27 cellular contexts compared by ENCODE assay signal in the genomic region with DNA sequence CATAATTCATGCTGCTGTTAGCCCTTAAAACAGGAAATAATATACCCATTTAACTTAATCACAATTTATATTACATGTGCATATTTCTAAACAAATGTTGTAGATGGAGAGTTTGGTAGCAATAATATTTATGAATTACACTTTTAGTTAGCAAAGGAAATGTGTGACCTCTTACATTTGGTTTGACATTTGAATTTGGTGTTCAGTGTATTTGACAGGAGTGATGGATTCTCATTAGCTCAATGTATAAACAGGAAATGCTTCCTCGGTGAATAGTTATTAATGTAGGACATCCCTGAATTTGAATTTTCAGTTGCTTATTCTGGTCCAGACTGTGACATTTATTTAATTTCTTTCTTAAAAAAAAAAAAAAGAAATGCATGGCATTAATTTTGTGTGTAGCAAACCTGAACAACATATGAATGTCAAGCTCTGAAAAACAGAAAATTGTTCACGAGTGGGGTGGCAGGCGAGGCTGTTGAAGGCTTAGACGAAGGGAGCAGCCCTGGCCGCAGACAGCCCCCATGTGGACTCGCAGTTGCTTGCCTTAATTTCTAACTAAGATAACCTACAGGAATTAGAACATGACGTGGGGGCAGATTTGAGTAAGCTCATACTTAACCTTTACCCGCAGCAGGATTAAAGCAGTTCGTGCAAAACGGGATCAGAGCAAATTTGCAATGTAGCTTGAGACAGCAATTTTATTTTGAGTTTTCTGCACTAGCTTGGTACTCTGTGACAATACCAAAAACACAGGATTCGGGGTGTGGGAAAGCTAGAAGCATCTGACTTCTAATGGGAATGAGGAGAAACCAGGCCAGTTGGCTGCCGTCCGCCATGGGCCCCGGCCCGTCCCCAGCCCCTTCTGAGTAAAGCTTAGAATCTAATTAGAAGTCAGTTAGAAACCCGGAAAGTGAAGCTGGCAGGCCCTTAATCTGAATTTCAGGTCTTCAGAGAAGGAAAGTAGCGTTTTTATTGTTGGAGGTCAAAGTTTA.
A peak's percentile ranks its signal among the peaks of the same experiment; 100 is the strongest.
DNase-seq lines count a peak whose midpoint lies in the region; ATAC-seq and TF ChIP-seq lines count a peak whose summit lies in the region.
"Had no signal": no experiment of that assay in that cellular context is flagged by ENCODE, and none has a peak within 500 bp of the region (broad histone marks: within the 10 kb centered on the region; RNA-seq: fewer than 3 reads in every experiment).

No MANE protein-coding gene starts in this region.

- peaks cover 6% of the 10 kb centered on the region; the same call in 1 of the 2 replicates for H3K9me3 Mint-ChIP-seq in HFFc6
- H3K9me3 Mint-ChIP-seq in activated T-helper 2 cell treated with anti-CD3 and anti-CD28 coated beads, Interferon-gamma antibody, Interleukin-2, Interleukin-4, amounts not matched to agents 10 μg/mL and 5 μg/mL and 100 μg/mL, durations not matched to agents 14 hours and 24 hours and 36 hours, result peaks cover 2% of the 10 kb centered on the region
- H3K9me3 Mint-ChIP-seq: central memory CD8-positive, alpha-beta T cell had no signal

- intact Hi-C loops in activated T-helper 2 cell treated with anti-CD3 and anti-CD28 coated beads, Interferon-gamma antibody, Interleukin-2, Interleukin-4, amounts not matched to agents 10 μg/mL and 5 μg/mL and 100 μg/mL, durations not matched to agents 14 hours and 24 hours and 36 hours (cut with micrococcal nuclease), result no loop called here
- intact Hi-C loops in ascending aorta (cut with DNase I), result no loop called here

- no peak for ATAC-seq in HG02588 (IDR thresholded peaks at IDR 0.05; ENCODE audit: unreplicated experiment)
- ATAC-seq: activated CD8-positive, alpha-beta T cell treated with anti-CD3 and anti-CD28 coated beads, Interleukin-2, amount 10 ng/mL, durations not matched to agents 7 days and 5 days; activated T-cell treated with anti-CD3 and anti-CD28 coated beads, Interleukin-2, amount 50 U/mL, for 4 hours; gastroesophageal sphincter; HCT116; naive thymus-derived CD4-positive, alpha-beta T cell; pancreas had no signal

- H3K9me3 ChIP-seq in muscle layer of duodenum (ENCODE audit: control insufficient read depth in 1 of 2, low read length in 2 of 2) (peaks cover 0 to under 1% of the 10 kb centered on the region in 2 donors), BE2C (no peaks in the 10 kb centered on the region), ascending aorta (peaks cover 0 to 12% of the 10 kb centered on the region in 2 donors)
- H3K9me3 ChIP-seq: gastroesophageal sphincter, pancreas, tibial artery had no signal

- peak overlapping the region; percentile 89 for H3K27ac Mint-ChIP-seq in HFFc6
- H3K27ac Mint-ChIP-seq in activated T-helper 2 cell treated with anti-CD3 and anti-CD28 coated beads, Interferon-gamma antibody, Interleukin-2, Interleukin-4, amounts not matched to agents 10 μg/mL and 5 μg/mL and 100 μg/mL, durations not matched to agents 14 hours and 24 hours and 36 hours, result no peak overlapping the region
- H3K27ac Mint-ChIP-seq: activated B cell treated with CpG ODN at 0.5 μM for 24 hours; activated CD8-positive, alpha-beta T cell treated with anti-CD3 and anti-CD28 coated beads, Interleukin-2, amount 10 ng/mL, durations not matched to agents 7 days and 5 days; activated naive CD4-positive, alpha-beta T cell treated with anti-CD3 and anti-CD28 coated beads for 36 hours; B cell; naive thymus-derived CD4-positive, alpha-beta T cell had no signal

- no peaks in the 10 kb centered on the region for H3K27me3 Mint-ChIP-seq in HFFc6 (ENCODE audit: insufficient read depth)
- peaks cover 22% of the 10 kb centered on the region for H3K27me3 Mint-ChIP-seq in activated T-helper 2 cell treated with anti-CD3 and anti-CD28 coated beads, Interferon-gamma antibody, Interleukin-2, Interleukin-4, amounts not matched to agents 10 μg/mL and 5 μg/mL and 100 μg/mL, durations not matched to agents 14 hours and 24 hours and 36 hours (ENCODE audit: low read depth)

- peak overlapping the region; percentile 12 for H3K27ac ChIP-seq in muscle layer of duodenum (ENCODE audit: low read length)
- no peak overlapping the region for H3K27ac ChIP-seq in ascending aorta
- H3K27ac ChIP-seq: HL-60, pancreas had no signal

- no peak overlapping the region for H3K4me3 Mint-ChIP-seq in HFFc6
- no peak overlapping the region for H3K4me3 Mint-ChIP-seq in activated T-helper 2 cell treated with anti-CD3 and anti-CD28 coated beads, Interferon-gamma antibody, Interleukin-2, Interleukin-4, amounts not matched to agents 10 μg/mL and 5 μg/mL and 100 μg/mL, durations not matched to agents 14 hours and 24 hours and 36 hours (ENCODE audit: low read depth)
- H3K4me3 Mint-ChIP-seq: activated B cell treated with CpG ODN at 0.5 μM for 24 hours; activated CD8-positive, alpha-beta T cell treated with anti-CD3 and anti-CD28 coated beads, Interleukin-2, amount 10 ng/mL, durations not matched to agents 7 days and 5 days; activated naive CD4-positive, alpha-beta T cell treated with anti-CD3 and anti-CD28 coated beads for 36 hours; activated T-cell treated with anti-CD3 and anti-CD28 coated beads, Interleukin-2, amount 50 U/mL, for 4 hours; B cell; central memory CD8-positive, alpha-beta T cell; naive thymus-derived CD4-positive, alpha-beta T cell had no signal

- H3K36me3 ChIP-seq in muscle layer of duodenum (ENCODE audit: control insufficient read depth in 1 of 2, insufficient read depth in 2 of 2, low read length in 2 of 2) (no peaks in the 10 kb centered on the region), BE2C (no peaks in the 10 kb centered on the region), ascending aorta (no peaks in the 10 kb centered on the region)
- H3K36me3 ChIP-seq: gastroesophageal sphincter, pancreas, tibial artery had no signal

- DNase-seq in HFFc6 (no peak), amniotic epithelial cell (ENCODE audit: low read depth) (peak; percentile 82), BE2C (no peak), ascending aorta (ENCODE audit: low spot score in 2 of 2) (no peak)
- DNase-seq in activated T-helper 2 cell treated with anti-CD3 and anti-CD28 coated beads, Interferon-gamma antibody, Interleukin-2, Interleukin-4, amounts not matched to agents 10 μg/mL and 5 μg/mL and 100 μg/mL, durations not matched to agents 14 hours and 24 hours and 36 hours (ENCODE audit: low spot score), result no peak
- DNase-seq: activated B cell treated with CpG ODN at 0.5 μM for 24 hours; activated CD8-positive, alpha-beta T cell treated with anti-CD3 and anti-CD28 coated beads, Interleukin-2, amount 10 ng/mL, durations not matched to agents 7 days and 5 days; activated naive CD4-positive, alpha-beta T cell treated with anti-CD3 and anti-CD28 coated beads for 36 hours; activated T-cell treated with anti-CD3 and anti-CD28 coated beads, Interleukin-2, amount 50 U/mL, for 4 hours; aorta; mammary epithelial cell; naive thymus-derived CD4-positive, alpha-beta T cell; NCI-H1694; NCI-H774; OCI-M1; pancreas; SHP77; stimulated activated CD4-positive, alpha-beta T cell treated with anti-CD3 and anti-CD28 coated beads, Interleukin-1b, Interleukin-23, amount 100 ng/mL, for 48 hours; stimulated activated naive CD4-positive, alpha-beta T cell treated with Interleukin-2 at 50 U/mL for 16 hours; tibial artery had no signal

- H3K4me3 ChIP-seq in muscle layer of duodenum (ENCODE audit: low read depth in 1 of 2, low read length in 2 of 2) (no peak overlapping the region), BE2C (ENCODE audit: low read depth, low read length) (no peak overlapping the region), ascending aorta (no peak overlapping the region)
- H3K4me3 ChIP-seq: gastroesophageal sphincter, pancreas, tibial artery had no signal

- peaks cover 21% of the 10 kb centered on the region for H3K36me3 Mint-ChIP-seq in HFFc6 (ENCODE audit: low read depth)
- no peaks in the 10 kb centered on the region for H3K36me3 Mint-ChIP-seq in activated T-helper 2 cell treated with anti-CD3 and anti-CD28 coated beads, Interferon-gamma antibody, Interleukin-2, Interleukin-4, amounts not matched to agents 10 μg/mL and 5 μg/mL and 100 μg/mL, durations not matched to agents 14 hours and 24 hours and 36 hours (ENCODE audit: low read depth)
- H3K36me3 Mint-ChIP-seq: naive thymus-derived CD4-positive, alpha-beta T cell had no signal

- TF ChIP-seq CTCF in HFFc6 (IDR thresholded peaks at IDR 0.05) (no peak), BE2C (IDR thresholded peaks at IDR 0.05; ENCODE audit: low read depth, low read length) (no peak), ascending aorta (IDR thresholded peaks at IDR 0.05) (no peak)

- H3K4me1 ChIP-seq in muscle layer of duodenum (ENCODE audit: control insufficient read depth in 1 of 2, insufficient read depth in 2 of 2, low read length in 2 of 2), result peaks cover 0 to 5% of the 10 kb centered on the region in 2 donors
- H3K4me1 ChIP-seq in BE2C, result no peaks in the 10 kb centered on the region; the same call in 1 of the 2 replicates
- peaks cover 0 to 4% of the 10 kb centered on the region in 2 donors for H3K4me1 ChIP-seq in ascending aorta
- H3K4me1 ChIP-seq: pancreas had no signal

- H3K4me1 Mint-ChIP-seq in HFFc6 (ENCODE audit: low read depth), result peaks cover 63% of the 10 kb centered on the region
- no peaks in the 10 kb centered on the region for H3K4me1 Mint-ChIP-seq in activated T-helper 2 cell treated with anti-CD3 and anti-CD28 coated beads, Interferon-gamma antibody, Interleukin-2, Interleukin-4, amounts not matched to agents 10 μg/mL and 5 μg/mL and 100 μg/mL, durations not matched to agents 14 hours and 24 hours and 36 hours (ENCODE audit: low read depth)
- H3K4me1 Mint-ChIP-seq: activated B cell treated with CpG ODN at 0.5 μM for 24 hours; B cell; central memory CD8-positive, alpha-beta T cell; naive thymus-derived CD4-positive, alpha-beta T cell had no signal

- H3K27me3 ChIP-seq in muscle layer of duodenum (ENCODE audit: low read depth, low read length) (no peaks in the 10 kb centered on the region), BE2C (no peaks in the 10 kb centered on the region), ascending aorta (no peaks in the 10 kb centered on the region)
- H3K27me3 ChIP-seq: gastroesophageal sphincter, pancreas, tibial artery had no signal
